ENCODE assay signal across 14 cellular contexts in the genomic region with DNA sequence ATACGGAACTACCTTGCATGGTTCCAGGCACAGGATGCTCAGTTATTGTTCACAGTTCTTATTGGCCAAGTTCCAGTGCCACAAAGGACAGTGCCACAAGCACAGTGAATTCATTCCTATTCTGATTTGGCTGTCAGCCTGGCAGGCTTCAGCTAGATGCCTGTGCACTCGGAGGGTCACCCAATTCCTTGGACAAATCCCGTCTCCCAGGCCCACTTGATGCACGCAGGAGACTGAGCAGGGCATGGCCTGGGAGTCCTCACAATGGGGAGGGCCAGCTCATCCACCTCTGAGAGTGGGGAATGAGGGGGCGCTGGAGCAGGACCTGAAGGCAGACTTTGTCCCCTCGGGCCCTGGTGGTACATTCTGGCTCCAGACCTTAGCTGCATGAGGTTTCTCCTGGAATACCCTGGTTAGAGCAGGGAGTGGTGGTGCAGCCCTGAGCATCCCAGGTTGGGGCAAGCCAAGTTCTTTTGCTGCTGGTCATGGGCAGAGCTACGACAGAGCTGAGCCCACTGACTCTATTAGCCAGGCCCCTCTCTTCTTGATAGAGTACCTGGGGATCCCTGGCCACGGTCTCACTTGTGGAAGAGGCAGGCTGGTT. TPM values are rescaled to one million over a fixed set of nuclear protein-coding genes. Genes with fewer than 3 reads are reported as not detected.
DNase-seq lines count a peak whose midpoint lies in the region; ATAC-seq and TF ChIP-seq lines count a peak whose summit lies in the region.
"Had no signal": no experiment of that assay in that cellular context is flagged by ENCODE, and none has a peak within 500 bp of the region (broad histone marks: within the 10 kb centered on the region; RNA-seq: fewer than 3 reads in every experiment).

No MANE protein-coding gene starts in this region.

- peak overlapping the region; percentile 66 to 96; a peak in 3 of 4 replicates for H3K27ac ChIP-seq in SK-N-SH (ENCODE audit: low read depth in 2 of 2, low read length in 1 of 2)
- peak overlapping the region; percentile 84 for H3K27ac ChIP-seq in substantia nigra (ENCODE audit: low read depth, low read length, poor library complexity, severe bottlenecking)
- no peak overlapping the region for H3K27ac ChIP-seq in ovary
- H3K27ac ChIP-seq: 22Rv1 had no signal

- TF ChIP-seq RAD21 in SK-N-SH (IDR thresholded peaks at IDR 0.05; ENCODE audit: low read length): no peak

- no peaks in the 10 kb centered on the region for H3K36me3 Mint-ChIP-seq in brain
- H3K36me3 Mint-ChIP-seq in activated CD4-positive, alpha-beta T cell treated with anti-CD3 and anti-CD28 coated beads for 36 hours (ENCODE audit: low read depth): peaks cover 33% of the 10 kb centered on the region

- peak overlapping the region; percentile 35; the same call in 1 of the 2 replicates for H3K4me2 ChIP-seq in SK-N-SH

- peak overlapping the region in 4 of 5 experiments; percentile 94 to 99 (median 98) for H3K27ac Mint-ChIP-seq in brain
- no peak overlapping the region for H3K27ac Mint-ChIP-seq in activated CD4-positive, alpha-beta T cell treated with anti-CD3 and anti-CD28 coated beads for 36 hours
- H3K27ac Mint-ChIP-seq: memory B cell had no signal

- H3K4me1 Mint-ChIP-seq in brain: peaks cover 33% of the 10 kb centered on the region
- H3K4me1 Mint-ChIP-seq in activated CD4-positive, alpha-beta T cell treated with anti-CD3 and anti-CD28 coated beads for 36 hours: peaks cover 15% of the 10 kb centered on the region
- H3K4me1 Mint-ChIP-seq: memory B cell had no signal

- H3K4me3 ChIP-seq in SK-N-SH (ENCODE audit: low read depth in 2 of 2, low read length in 1 of 2) (no peak overlapping the region), ovary (no peak overlapping the region)

- peaks cover 0 to 1% (median 0%) of the 10 kb centered on the region in 5 experiments for H3K9me3 Mint-ChIP-seq in brain
- no peaks in the 10 kb centered on the region for H3K9me3 Mint-ChIP-seq in activated CD4-positive, alpha-beta T cell treated with anti-CD3 and anti-CD28 coated beads for 36 hours (ENCODE audit: low read depth)
- H3K9me3 Mint-ChIP-seq: activated T-cell treated with anti-CD3 and anti-CD28 coated beads, Interleukin-2, amount 50 U/mL, for 4 hours; CD8-positive, alpha-beta memory T cell; memory B cell had no signal

- POLR2A ChIA-PET in SK-N-SH (lab: Yijun Ruan, JAX): interaction anchor here (2.1 kb wide), 1 partner anchor 27 kb away, joined by 6 read pairs; a partner anchor contains a TSS
- POLR2A ChIA-PET in activated CD4-positive, alpha-beta T cell treated with anti-CD3 and anti-CD28 coated beads for 36 hours (lab: Charles Lee): interaction anchor here (0.6 to 0.8 kb wide), 2 partner anchors 29 to 59 kb away, joined by 4 read pairs; a partner anchor contains a TSS

- H3K36me3 ChIP-seq in SK-N-SH (replicated peaks in 1 of 2; ENCODE audit: control insufficient read depth in 1 of 2, insufficient read depth in 2 of 2, low read length in 1 of 2) (peaks cover 0 to 8% of the 10 kb centered on the region in 2 experiments), ovary (no peaks in the 10 kb centered on the region)

- no peak for TF ChIP-seq CTCF in SK-N-SH (IDR thresholded peaks at IDR 0.05)
- TF ChIP-seq CTCF in brain (conservative IDR thresholded peaks at IDR 0.05): no peak
- no peak for TF ChIP-seq CTCF in ovary (IDR thresholded peaks at IDR 0.05)

- CTCF ChIA-PET in SK-N-SH (lab: Yijun Ruan, JAX): interaction anchor here (1.7 kb wide), 1 partner anchor 12 kb away, joined by 8 read pairs; no protein-coding TSS in a partner anchor
- CTCF ChIA-PET in activated CD4-positive, alpha-beta T cell treated with anti-CD3 and anti-CD28 coated beads for 36 hours (lab: Charles Lee): interaction anchor here (0.6 kb wide), 2 partner anchors 54 to 541 kb away, joined by 3 read pairs; no protein-coding TSS in a partner anchor

- H3K27me3 ChIP-seq in SK-N-SH (ENCODE audit: insufficient read depth): no peaks in the 10 kb centered on the region
- no peaks in the 10 kb centered on the region for H3K27me3 ChIP-seq in ovary

- DNase-seq in SK-N-SH: no peak
- peak; percentile 81 for DNase-seq in mesenteric fat pad (ENCODE audit: low spot score)
- DNase-seq in substantia nigra (lab: John Stamatoyannopoulos, UW): peak in 4 of 49 donors; percentile 8 to 22 (median 14)
- DNase-seq in ovary: no peak
- no peak for DNase-seq in activated CD4-positive, alpha-beta T cell treated with anti-CD3 and anti-CD28 coated beads for 36 hours
- DNase-seq: activated T-cell treated with anti-CD3 and anti-CD28 coated beads, Interleukin-2, amount 50 U/mL, for 4 hours; H7; SW 1271 had no signal

- WGBS in SK-N-SH (ENCODE audit: low lambda C conversion rate): 92% methylated on average over 3 of the region's 8 CpGs
- WGBS in ovary, 3 donors: 81 to 86% (median 84%) methylated on average over 8 of the region's 8 CpGs

- peak overlapping the region; percentile 64 for H3K9ac ChIP-seq in SK-N-SH

- peaks cover 14 to 18% of the 10 kb centered on the region in 2 experiments; a peak in 3 of 4 replicates for H3K4me1 ChIP-seq in SK-N-SH (ENCODE audit: control insufficient read depth in 1 of 2, insufficient read depth in 2 of 2, low read depth in 1 of 2, low read length in 1 of 2)
- no peaks in the 10 kb centered on the region for H3K4me1 ChIP-seq in ovary (ENCODE audit: insufficient read depth)

- H3K9me2 ChIP-seq in SK-N-SH: no peaks in the 10 kb centered on the region

- H3F3A ChIP-seq in SK-N-SH (replicated peaks; ENCODE audit: insufficient read depth): peaks cover 15% of the 10 kb centered on the region

- H4K20me1 ChIP-seq in SK-N-SH (ENCODE audit: insufficient read depth): no peaks in the 10 kb centered on the region

- TF ChIP-seq EP300 in SK-N-SH (IDR thresholded peaks at IDR 0.05; ENCODE audit: borderline replicate concordance in 1 of 2, low read depth in 1 of 2, low read length in 1 of 2) (no peak), ovary (IDR thresholded peaks at IDR 0.05) (no peak)

- H3K27me3 Mint-ChIP-seq in brain: peaks cover 11% of the 10 kb centered on the region
- H3K27me3 Mint-ChIP-seq in activated CD4-positive, alpha-beta T cell treated with anti-CD3 and anti-CD28 coated beads for 36 hours: no peaks in the 10 kb centered on the region
- H3K27me3 Mint-ChIP-seq: CD8-positive, alpha-beta memory T cell; memory B cell had no signal

- no peak overlapping the region for H2AFZ ChIP-seq in SK-N-SH (ENCODE audit: low read depth)

- H3K79me2 ChIP-seq in SK-N-SH (ENCODE audit: insufficient read depth): no peaks in the 10 kb centered on the region

- intact Hi-C loops in ovary (cut with DNase I): no loop called here
- intact Hi-C loops in activated CD4-positive, alpha-beta T cell treated with anti-CD3 and anti-CD28 coated beads for 36 hours (cut with DNase I, micrococcal nuclease): loop anchor here (1.0 to 2.0 kb wide), 2 partner anchors 41 to 108 kb away; a partner anchor contains a TSS

- TF ChIP-seq POLR2A in ovary (IDR thresholded peaks at IDR 0.05): no peak

- no peak overlapping the region for H3K4me3 Mint-ChIP-seq in brain
- no peak overlapping the region for H3K4me3 Mint-ChIP-seq in activated CD4-positive, alpha-beta T cell treated with anti-CD3 and anti-CD28 coated beads for 36 hours
- H3K4me3 Mint-ChIP-seq: activated T-cell treated with anti-CD3 and anti-CD28 coated beads, Interleukin-2, amount 50 U/mL, for 4 hours; CD8-positive, alpha-beta memory T cell; memory B cell had no signal

- ATAC-seq in SK-N-SH treated with all-trans-retinoic acid at 6 μM for 48 hours: no peak
- no peak for ATAC-seq in GM19455 (IDR thresholded peaks at IDR 0.05; ENCODE audit: unreplicated experiment)
- ATAC-seq in activated CD4-positive, alpha-beta T cell treated with anti-CD3 and anti-CD28 coated beads for 36 hours: no peak

- H3K9me3 ChIP-seq in SK-N-SH (no peaks in the 10 kb centered on the region), ovary (no peaks in the 10 kb centered on the region)

TF ChIP-seq in SK-N-SH, 30 proteins besides CTCF, POLR2A, EP300 and RAD21 (continues in another document):
- no peak for TF ChIP-seq ELF1 (IDR thresholded peaks at IDR 0.05)
- TF ChIP-seq MEF2A (IDR thresholded peaks at IDR 0.05; ENCODE audit: borderline replicate concordance, low read depth): no peak
- no peak for TF ChIP-seq TCF12 (IDR thresholded peaks at IDR 0.05)

RNA-seq across cellular contexts. Expression of a gene that starts 41.4 kb away (rescaled TPM):
- polyA plus RNA-seq in SK-N-SH (2012; rRNA removed): 9.3 and 12.4 TPM in 2 replicates
- polyA plus RNA-seq in SK-N-SH (2012; cell fraction: cytosol; rRNA removed): 10.2 and 11.5 TPM in 2 replicates
- 8.6 and 25.5 TPM in 2 replicates for polyA plus RNA-seq in SK-N-SH (2012; cell fraction: nucleus; rRNA removed)
- 16.9 TPM for polyA plus RNA-seq in brain (ENCODE audit: insufficient read depth, low read depth, low replicate concordance)
- 12.9 TPM for total RNA-seq in mesenteric fat pad
- total RNA-seq in ovary: 10 to 100 TPM in 6 of 7 donors, 1 to 10 TPM in 1; 9.3 to 19.8 (median 16.4) TPM
- 10 to 100 TPM; 11.6 to 15.7 TPM for polyA plus RNA-seq in ovary
- 10 to 100 TPM; 29.4 to 34.4 TPM for total RNA-seq in activated CD4-positive, alpha-beta T cell treated with anti-CD3 and anti-CD28 coated beads for 36 hours

RNA-seq across cellular contexts. Expression of a gene that starts 41.8 kb away (rescaled TPM):
- polyA plus RNA-seq in SK-N-SH (2012; rRNA removed) (42.5 and 58.8 TPM in 2 replicates), brain (ENCODE audit: insufficient read depth, low read depth, low replicate concordance) (32.7 TPM), ovary (10 to 100 TPM; 35.4 to 57.3 TPM)
- polyA plus RNA-seq in SK-N-SH (2012; cell fraction: cytosol; rRNA removed): 50.2 and 50.8 TPM in 2 replicates
- 55.5 and 70.0 TPM in 2 replicates for polyA plus RNA-seq in SK-N-SH (2012; cell fraction: nucleus; rRNA removed)
- total RNA-seq in mesenteric fat pad (73.4 TPM), ovary (10 to 100 TPM; 15.1 to 68.6 (median 51.2) TPM)
- 10 to 100 TPM; 47.7 to 54.9 TPM for total RNA-seq in activated CD4-positive, alpha-beta T cell treated with anti-CD3 and anti-CD28 coated beads for 36 hours

RNA-seq across cellular contexts. Expression of a gene that starts 56.6 kb away (rescaled TPM):
- polyA plus RNA-seq in SK-N-SH (2012; rRNA removed) (51.4 and 53.0 TPM in 2 replicates), brain (ENCODE audit: insufficient read depth, low read depth, low replicate concordance) (685 TPM), ovary (10 to 100 TPM; 29.3 to 45.4 TPM)
- polyA plus RNA-seq in SK-N-SH (2012; cell fraction: cytosol; rRNA removed): 32.5 and 42.2 TPM in 2 replicates
- polyA plus RNA-seq in SK-N-SH (2012; cell fraction: nucleus; rRNA removed): 87.5 and 109 TPM in 2 replicates
- total RNA-seq in mesenteric fat pad (23.8 TPM), ovary (10 to 100 TPM; 43.7 to 75.9 (median 64.5) TPM)
- 10 to 100 TPM; 31.2 to 34.0 TPM for total RNA-seq in activated CD4-positive, alpha-beta T cell treated with anti-CD3 and anti-CD28 coated beads for 36 hours

RNA-seq across cellular contexts. Expression of a gene that starts 59.0 kb away (rescaled TPM):
- 12.9 and 15.5 TPM in 2 replicates for polyA plus RNA-seq in SK-N-SH (2012; rRNA removed)
- polyA plus RNA-seq in SK-N-SH (2012; cell fraction: cytosol; rRNA removed): 11.6 and 13.0 TPM in 2 replicates
- polyA plus RNA-seq in SK-N-SH (2012; cell fraction: nucleus; rRNA removed): 23.1 and 27.2 TPM in 2 replicates
- 10.9 TPM for polyA plus RNA-seq in brain (ENCODE audit: insufficient read depth, low read depth, low replicate concordance)
- total RNA-seq in mesenteric fat pad: 14.5 TPM
- 10 to 100 TPM in 5 of 7 donors, 1 to 10 TPM in 2; 4.9 to 15.1 (median 10.9) TPM for total RNA-seq in ovary
- 1 to 10 TPM; 5.2 to 8.5 TPM for polyA plus RNA-seq in ovary
- 10 to 100 TPM; 27.2 to 34.8 TPM for total RNA-seq in activated CD4-positive, alpha-beta T cell treated with anti-CD3 and anti-CD28 coated beads for 36 hours

Comparison
In these comparisons a context has a peak if more than half of its experiments do, and no peak if none do; other contexts are left out.
1. H3K27ac ChIP-seq: peak in SK-N-SH (2 of 2) and substantia nigra (single experiment); none in ovary (0 of 2).
2. intact Hi-C loops: an anchor here in activated CD4-positive, alpha-beta T cell treated with anti-CD3 and anti-CD28 coated beads for 36 hours (1.0 to 2.0 kb wide); none called in ovary.